Comparison of ENCODE assay signal across 17 cellular contexts in the genomic region with DNA sequence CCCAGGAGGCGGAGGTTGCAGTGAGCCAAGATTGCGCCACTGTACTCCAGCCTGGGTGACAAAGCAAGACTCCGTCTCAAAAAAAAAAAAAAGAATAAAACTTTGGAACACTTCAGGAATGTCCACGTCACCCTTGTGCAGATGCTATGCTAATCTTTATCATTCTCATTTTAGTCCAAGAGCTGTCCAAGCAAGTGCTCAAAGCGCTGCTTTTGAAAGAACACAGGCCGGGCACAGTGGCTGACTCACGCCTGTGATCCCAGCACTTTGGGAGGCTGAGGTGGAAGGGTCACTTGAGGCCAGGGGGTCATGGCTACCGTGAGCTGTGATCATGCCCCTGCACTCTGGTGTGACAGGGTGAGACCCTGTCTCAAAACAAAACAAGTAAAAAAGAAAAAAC. TPM values are rescaled to one million over a fixed set of nuclear protein-coding genes. Genes with fewer than 3 reads are reported as not detected.
A peak's percentile ranks its signal among the peaks of the same experiment; 100 is the strongest.
DNase-seq lines count a peak whose midpoint lies in the region; FAIRE-seq and TF ChIP-seq lines count a peak whose summit lies in the region.
"Had no signal": no experiment of that assay in that cellular context is flagged by ENCODE, and none has a peak within 500 bp of the region (broad histone marks: within the 10 kb centered on the region; RNA-seq: fewer than 3 reads in every experiment).

No MANE protein-coding gene starts in this region.

- H3K27me3 Mint-ChIP-seq in CD4-positive, alpha-beta memory T cell, result no peaks in the 10 kb centered on the region
- H3K27me3 Mint-ChIP-seq in HFFc6 (ENCODE audit: insufficient read depth) (no peaks in the 10 kb centered on the region), brain (no peaks in the 10 kb centered on the region), type B pancreatic cell (no peaks in the 10 kb centered on the region)
- H3K27me3 Mint-ChIP-seq: natural killer cell treated with Interleukin-12 subunit alpha and Interleukin-12 subunit beta and Interleukin-15 and Interleukin-18, amount 100 ng/mL, for 72 hours had no signal

- H3K4me1 Mint-ChIP-seq in CD4-positive, alpha-beta memory T cell, result peaks cover 3 to 33% (median 11%) of the 10 kb centered on the region in 4 donors
- H3K4me1 Mint-ChIP-seq in HFFc6 (ENCODE audit: low read depth) (peaks cover 9% of the 10 kb centered on the region; the same call in 1 of the 2 replicates), brain (no peaks in the 10 kb centered on the region), type B pancreatic cell (ENCODE audit: unreplicated experiment) (no peaks in the 10 kb centered on the region)

- intact Hi-C loops in CD4-positive, alpha-beta memory T cell (cut with micrococcal nuclease), result no loop called here

- H3K36me3 Mint-ChIP-seq in CD4-positive, alpha-beta memory T cell, result peaks cover 19 to 29% of the 10 kb centered on the region in 2 donors
- H3K36me3 Mint-ChIP-seq in HFFc6 (ENCODE audit: low read depth), result peaks cover 5% of the 10 kb centered on the region; the same call in 1 of the 2 replicates
- H3K36me3 Mint-ChIP-seq in brain, result peaks cover 75% of the 10 kb centered on the region
- H3K36me3 Mint-ChIP-seq in type B pancreatic cell, result peaks cover 12% of the 10 kb centered on the region
- H3K36me3 Mint-ChIP-seq: natural killer cell treated with Interleukin-12 subunit alpha and Interleukin-12 subunit beta and Interleukin-15 and Interleukin-18, amount 100 ng/mL, for 72 hours had no signal

- no peaks in the 10 kb centered on the region for H3K27me3 ChIP-seq in CD4-positive, alpha-beta memory T cell (ENCODE audit: insufficient read depth, low read length)
- H3K27me3 ChIP-seq: left lung, uterus had no signal

- H3K4me3 Mint-ChIP-seq in CD4-positive, alpha-beta memory T cell, result no peak overlapping the region
- no peak overlapping the region for H3K4me3 Mint-ChIP-seq in HFFc6
- no peak overlapping the region for H3K4me3 Mint-ChIP-seq in brain
- no peak overlapping the region for H3K4me3 Mint-ChIP-seq in type B pancreatic cell
- H3K4me3 Mint-ChIP-seq: natural killer cell treated with Interleukin-12 subunit alpha and Interleukin-12 subunit beta and Interleukin-15 and Interleukin-18, amount 100 ng/mL, for 72 hours had no signal

- peaks cover 13% of the 10 kb centered on the region for H3K4me1 ChIP-seq in CD4-positive, alpha-beta memory T cell (ENCODE audit: insufficient read depth, low read length)
- H3K4me1 ChIP-seq: left lung, uterus had no signal

- no peak for FAIRE-seq in GM12891 (lab: Jason Lieb, UNC)

- H3K36me3 ChIP-seq in CD4-positive, alpha-beta memory T cell (ENCODE audit: insufficient read depth, low read length), result peaks cover 25% of the 10 kb centered on the region
- H3K36me3 ChIP-seq: uterus had no signal

- peaks cover 0 to 2% (median 0%) of the 10 kb centered on the region in 8 donors for H3K9me3 Mint-ChIP-seq in CD4-positive, alpha-beta memory T cell
- H3K9me3 Mint-ChIP-seq in HFFc6, result no peaks in the 10 kb centered on the region
- H3K9me3 Mint-ChIP-seq in brain, result no peaks in the 10 kb centered on the region
- H3K9me3 Mint-ChIP-seq in type B pancreatic cell, result no peaks in the 10 kb centered on the region
- H3K9me3 Mint-ChIP-seq: natural killer cell treated with Interleukin-12 subunit alpha and Interleukin-12 subunit beta and Interleukin-15 and Interleukin-18, amount 100 ng/mL, for 72 hours had no signal

- TF ChIP-seq POLR2A in GM12891 (IDR thresholded peaks at IDR 0.05; ENCODE audit: low read depth, low read length), result no peak

- no peak overlapping the region for H3K27ac ChIP-seq in CD4-positive, alpha-beta memory T cell (ENCODE audit: low read depth, low read length)
- H3K27ac ChIP-seq: C4-2B, left lung, uterus, WERI-Rb-1 had no signal

- CTCF ChIA-PET in CD4-positive, alpha-beta memory T cell (lab: Charles Lee; ENCODE audit: partially characterized antibody), result interaction anchor here (1.6 kb wide), 1 partner anchor 56 kb away, joined by 3 read pairs; no protein-coding TSS in a partner anchor

- DNase-seq in CD4-positive, alpha-beta memory T cell, result peak in 1 of 5 donors; percentile 13
- DNase-seq in HFFc6 (peak; percentile 75), iris pigment epithelial cell (ENCODE audit: low read depth) (peak; percentile 46), GM12891 (ENCODE audit: insufficient read length, low spot score) (no peak), type B pancreatic cell (ENCODE audit: extremely low spot score, unreplicated experiment) (no peak)
- no peak for DNase-seq in stimulated activated CD4-positive, alpha-beta T cell treated with anti-CD3 and anti-CD28 coated beads, Interleukin-2, amount 100 ng/mL, for 24 hours
- DNase-seq: activated T-cell treated with anti-CD3 and anti-CD28 coated beads for 4 hours; hippocampal formation; NCI-H1048; NCI-H226; stimulated activated CD4-positive, alpha-beta T cell treated with anti-CD3 and anti-CD28 coated beads, Interleukin-4, amount 100 ng/mL, for 1 hour; uterus; WERI-Rb-1 had no signal

- peak overlapping the region in 4 of 7 donors; percentile 8 to 87 (median 59) for H3K27ac Mint-ChIP-seq in CD4-positive, alpha-beta memory T cell
- H3K27ac Mint-ChIP-seq in HFFc6 (peak overlapping the region; percentile 71), brain (peak overlapping the region in 3 of 5 experiments; percentile 37 to 64 (median 39)), type B pancreatic cell (no peak overlapping the region)
- H3K27ac Mint-ChIP-seq: natural killer cell treated with Interleukin-12 subunit alpha and Interleukin-12 subunit beta and Interleukin-15 and Interleukin-18, amount 100 ng/mL, for 72 hours had no signal

- no peak overlapping the region for H3K4me3 ChIP-seq in CD4-positive, alpha-beta memory T cell (ENCODE audit: low read length in 2 of 2)
- H3K4me3 ChIP-seq: left lung, uterus had no signal

- no peak for TF ChIP-seq CTCF in HFFc6 (IDR thresholded peaks at IDR 0.05)
- TF ChIP-seq CTCF in brain (conservative IDR thresholded peaks at IDR 0.05), result no peak
- TF ChIP-seq CTCF in type B pancreatic cell (conservative IDR thresholded peaks at IDR 0.05), result no peak

- POLR2A ChIA-PET in CD4-positive, alpha-beta memory T cell (lab: Charles Lee; ENCODE audit: partially characterized antibody), result no interaction called here

- H3K9me3 ChIP-seq in CD4-positive, alpha-beta memory T cell (ENCODE audit: control insufficient read depth in 1 of 2, low read length in 2 of 2), result no peaks in the 10 kb centered on the region
- H3K9me3 ChIP-seq: left lung, uterus had no signal

TF ChIP-seq in GM12891, 5 proteins besides CTCF, POLR2A, EP300 and RAD21:
- TF ChIP-seq SPI1 (IDR thresholded peaks at IDR 0.05; ENCODE audit: low read depth, low read length), result no peak
- TF ChIP-seq PAX5 (IDR thresholded peaks at IDR 0.05; ENCODE audit: insufficient read depth, low read length, severe bottlenecking), result no peak
- no peak for TF ChIP-seq POLR2AphosphoS5 (IDR thresholded peaks at IDR 0.05; ENCODE audit: low read depth, low read length)
- TF ChIP-seq POU2F2 (IDR thresholded peaks at IDR 0.05; ENCODE audit: low read depth, low read length), result no peak
- TF ChIP-seq TAF1 (IDR thresholded peaks at IDR 0.05; ENCODE audit: low read depth, low read length), result no peak
TF ChIP-seq in GM12891: peak in this region for 0.

RNA-seq across cellular contexts. Expression of a gene that starts 11.1 kb away (rescaled TPM):
- 100 to 1,000 TPM; 157 to 158 TPM for total RNA-seq in CD4-positive, alpha-beta memory T cell
- 100 to 1,000 TPM; 623 to 668 TPM for polyA plus RNA-seq in CD4-positive, alpha-beta memory T cell
- 100 to 1,000 TPM; 178 to 319 (median 252) TPM for total RNA-seq in HFFc6 (2021; fragmentation: NEBNext Ultra II Directional; extraction: Animal tissue kit (Norgen Biotek cat#: 25700))
- polyA plus RNA-seq in brain (ENCODE audit: insufficient read depth, low read depth, low replicate concordance), result 240 TPM
- polyA plus RNA-seq in GM12891 (2012; ENCODE audit: low read depth, missing spikeins), result 202 TPM
- total RNA-seq in type B pancreatic cell (ENCODE audit: low replicate concordance), result 191 and 290 TPM in 2 replicates

RNA-seq across cellular contexts. Expression of a gene that starts 23.7 kb away (rescaled TPM):
- 10 to 100 TPM; 56.9 to 62.8 TPM for total RNA-seq in CD4-positive, alpha-beta memory T cell
- 10 to 100 TPM in 1 of 2 donors, 1 to 10 TPM in 1; 3.9 to 12.2 TPM for polyA plus RNA-seq in CD4-positive, alpha-beta memory T cell
- 100 to 1,000 TPM in 1 of 6 experiments, 10 to 100 TPM in 5; 75.6 to 104 (median 85.7) TPM for total RNA-seq in HFFc6 (2021; fragmentation: NEBNext Ultra II Directional; extraction: Animal tissue kit (Norgen Biotek cat#: 25700))
- polyA plus RNA-seq in brain (ENCODE audit: insufficient read depth, low read depth, low replicate concordance), result 142 TPM
- polyA plus RNA-seq in GM12891 (2012; ENCODE audit: low read depth, missing spikeins), result 38.8 TPM
- 78.8 and 110 TPM in 2 replicates for total RNA-seq in type B pancreatic cell (ENCODE audit: low replicate concordance)

RNA-seq across cellular contexts. Expression of a gene that starts 36.0 kb away (rescaled TPM):
- total RNA-seq in CD4-positive, alpha-beta memory T cell, result 10 to 100 TPM; 72.0 to 75.7 TPM
- polyA plus RNA-seq in CD4-positive, alpha-beta memory T cell, result 10 to 100 TPM in 1 of 2 donors, 1 to 10 TPM in 1; 1.8 to 13.3 TPM
- total RNA-seq in HFFc6 (2021; fragmentation: NEBNext Ultra II Directional; extraction: Animal tissue kit (Norgen Biotek cat#: 25700)), result 100 to 1,000 TPM in 1 of 6 experiments, 10 to 100 TPM in 5; 74.9 to 102 (median 82.0) TPM
- 116 TPM for polyA plus RNA-seq in brain (ENCODE audit: insufficient read depth, low read depth, low replicate concordance)
- polyA plus RNA-seq in GM12891 (2012; ENCODE audit: low read depth, missing spikeins), result 146 TPM
- total RNA-seq in type B pancreatic cell (ENCODE audit: low replicate concordance), result 134 and 193 TPM in 2 replicates

RNA-seq across cellular contexts. Expression of a gene that starts 48.3 kb away (rescaled TPM):
- total RNA-seq in CD4-positive, alpha-beta memory T cell, result 1 to 10 TPM; 4.5 to 4.9 TPM
- under 1 TPM in 1 of 2 donors, not detected in 1; 0.16 TPM for polyA plus RNA-seq in CD4-positive, alpha-beta memory T cell
- total RNA-seq in HFFc6 (2021; fragmentation: NEBNext Ultra II Directional; extraction: Animal tissue kit (Norgen Biotek cat#: 25700)), result 10 to 100 TPM; 28.6 to 36.7 (median 31.4) TPM
- polyA plus RNA-seq in brain (ENCODE audit: insufficient read depth, low read depth, low replicate concordance), result 44.2 TPM
- polyA plus RNA-seq in GM12891 (2012; ENCODE audit: low read depth, missing spikeins), result 1.0 TPM
- 79.0 and 82.0 TPM in 2 replicates for total RNA-seq in type B pancreatic cell (ENCODE audit: low replicate concordance)

Comparison
In these comparisons a context has a peak if more than half of its experiments do, and no peak if none do; other contexts are left out.
1. DNase-seq: peak in HFFc6 (single experiment) and iris pigment epithelial cell (single experiment); none in GM12891 (single experiment), type B pancreatic cell (single experiment) and stimulated activated CD4-positive, alpha-beta T cell treated with anti-CD3 and anti-CD28 coated beads, Interleukin-2, amount 100 ng/mL, for 24 hours (0 of 2).